Comparison of ENCODE assay signal across 9 cellular contexts in genomic region chr20:47276856-47277541, GRCh38.
DNase-seq lines count a peak whose midpoint lies in the region; ATAC-seq and TF ChIP-seq lines count a peak whose summit lies in the region.
"Had no signal": no experiment of that assay in that cellular context is flagged by ENCODE, and none has a peak within 500 bp of the region (broad histone marks: within the 10 kb centered on the region; RNA-seq: fewer than 3 reads in every experiment).

No MANE protein-coding gene starts in this region.

- peak overlapping the region in 1 of 5 experiments; percentile 14 for H3K4me3 Mint-ChIP-seq in brain
- H3K4me3 Mint-ChIP-seq: central memory CD8-positive, alpha-beta T cell; IgD-negative memory B cell had no signal

- no peak for TF ChIP-seq CTCF in brain (conservative IDR thresholded peaks at IDR 0.05)

- no peaks in the 10 kb centered on the region for H3K9me3 Mint-ChIP-seq in brain
- H3K9me3 Mint-ChIP-seq: central memory CD8-positive, alpha-beta T cell; IgD-negative memory B cell had no signal

- H3K4me1 Mint-ChIP-seq in brain = peaks cover 42% of the 10 kb centered on the region

- ATAC-seq in GM19452 (IDR thresholded peaks at IDR 0.05; ENCODE audit: unreplicated experiment) = no peak

- H3K27ac ChIP-seq in layer of hippocampus (ENCODE audit: low read depth, low read length) (peak overlapping the region; percentile 68), temporal lobe (ENCODE audit: low read depth, low read length) (peak overlapping the region; percentile 51)

- H3K27me3 Mint-ChIP-seq in brain = no peaks in the 10 kb centered on the region
- H3K27me3 Mint-ChIP-seq: central memory CD8-positive, alpha-beta T cell; IgD-negative memory B cell had no signal

- no peaks in the 10 kb centered on the region for H3K27me3 ChIP-seq in layer of hippocampus (ENCODE audit: control insufficient read depth, insufficient read depth, low read length)

- H3K27ac Mint-ChIP-seq in brain = peak overlapping the region in 4 of 5 experiments; percentile 26 to 91 (median 72)

- peak; percentile 21 for DNase-seq in MV-4-11 (lab: John Stamatoyannopoulos, UW)
- DNase-seq in amniotic stem cell (lab: John Stamatoyannopoulos, UW) = no peak
- no peak for DNase-seq in stimulated activated CD8-positive, alpha-beta memory T cell treated with anti-CD3 and anti-CD28 coated beads, Interleukin-4, amount 100 ng/mL, for 48 hours

- H3K36me3 Mint-ChIP-seq in brain = peaks cover 81% of the 10 kb centered on the region
